Comparison of ENCODE assay signal across 9 cellular contexts in the genomic region with DNA sequence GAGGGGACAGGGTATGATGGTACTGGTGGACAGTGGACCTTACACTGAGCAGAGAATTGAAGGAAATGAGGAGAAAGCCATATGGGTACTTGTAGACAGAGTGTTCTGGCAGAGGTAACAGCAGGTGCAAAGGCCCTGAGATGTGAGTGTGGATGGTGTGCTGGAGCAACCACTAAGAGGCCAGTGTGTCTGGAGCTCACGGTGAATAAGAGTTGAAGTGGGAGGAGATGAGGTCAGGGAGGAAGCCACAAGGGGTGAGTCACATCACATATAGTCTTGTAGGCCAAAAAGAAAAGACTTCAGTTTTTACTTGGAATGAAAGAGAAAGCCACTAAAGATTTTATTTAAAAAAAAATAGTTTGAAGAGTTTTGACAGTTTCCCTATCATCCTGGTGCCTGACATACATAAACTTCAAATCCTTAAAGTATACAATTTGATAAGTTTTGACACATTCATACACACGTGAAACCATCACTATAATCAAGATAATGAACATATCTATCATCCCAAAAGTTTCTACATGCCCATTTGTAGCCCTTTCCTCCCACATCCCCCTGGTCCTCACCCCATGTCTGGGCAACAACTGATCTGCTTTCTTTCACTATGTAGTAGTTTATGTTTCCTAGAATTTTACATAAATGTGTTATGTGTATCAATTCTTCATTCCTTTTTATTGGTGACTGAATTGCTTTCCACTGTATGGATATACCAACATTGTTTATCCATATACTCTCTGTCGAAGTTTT.
DNase-seq lines count a peak whose midpoint lies in the region; ATAC-seq and TF ChIP-seq lines count a peak whose summit lies in the region.
"Had no signal": no experiment of that assay in that cellular context is flagged by ENCODE, and none has a peak within 500 bp of the region (broad histone marks: within the 10 kb centered on the region; RNA-seq: fewer than 3 reads in every experiment).

No MANE protein-coding gene starts in this region.

- ATAC-seq in GM21825 (IDR thresholded peaks at IDR 0.05; ENCODE audit: unreplicated experiment) (peak; percentile 99), body of pancreas (no peak)

- H3K27ac ChIP-seq in esophagus muscularis mucosa (replicated peaks in 1 of 4) (no peak overlapping the region), body of pancreas (no peak overlapping the region)
- H3K27ac ChIP-seq: SK-N-MC had no signal

- H3K27me3 ChIP-seq in esophagus muscularis mucosa (no peaks in the 10 kb centered on the region), body of pancreas (no peaks in the 10 kb centered on the region)

- peaks cover 0 to 11% (median 6%) of the 10 kb centered on the region in 4 donors for H3K9me3 ChIP-seq in esophagus muscularis mucosa
- H3K9me3 ChIP-seq in body of pancreas, result no peaks in the 10 kb centered on the region

- no peak for TF ChIP-seq CTCF in GM12865 (IDR thresholded peaks at IDR 0.05; ENCODE audit: insufficient read depth, low read depth, low read length, missing control alignments)
- no peak for TF ChIP-seq CTCF in esophagus muscularis mucosa (IDR thresholded peaks at IDR 0.05)
- TF ChIP-seq CTCF in body of pancreas (IDR thresholded peaks at IDR 0.05), result no peak

- TF ChIP-seq POLR2A in esophagus muscularis mucosa (IDR thresholded peaks at IDR 0.05; ENCODE audit: low read depth), result no peak
- TF ChIP-seq POLR2A in body of pancreas (IDR thresholded peaks at IDR 0.05), result no peak

- peaks cover 0 to 26% (median 3%) of the 10 kb centered on the region in 4 donors for H3K36me3 ChIP-seq in esophagus muscularis mucosa
- no peaks in the 10 kb centered on the region for H3K36me3 ChIP-seq in body of pancreas (replicated peaks in 1 of 2; ENCODE audit: insufficient read depth in 1 of 2, low read depth in 2 of 2)

- WGBS in esophagus muscularis mucosa, result 75% methylated on average over 3 of the region's 3 CpGs
- WGBS in body of pancreas, 2 donors, result 66 to 83% methylated on average over 3 of the region's 3 CpGs

- DNase-seq in GM12865 (ENCODE audit: low read depth) (peak; percentile 80), LHCN-M2 (ENCODE audit: low read depth) (peak; percentile 93), esophagus muscularis mucosa (ENCODE audit: extremely low spot score) (no peak), NCI-H2107 treated with DMSO at 0.1 percent for 48 hours (lab: John Stamatoyannopoulos, UW; ENCODE audit: unreplicated experiment) (no peak), body of pancreas (no peak)
- peak; percentile 18 for DNase-seq in activated naive CD8-positive, alpha-beta T cell treated with anti-CD3 and anti-CD28 coated beads, Interleukin-2, amount 50 U/mL, for 16 hours (ENCODE audit: low read depth, low spot score)
- DNase-seq in stimulated activated CD4-positive, alpha-beta T cell treated with anti-CD3 and anti-CD28 coated beads, Interleukin-15, amount 100 ng/mL, for 48 hours (ENCODE audit: low read depth in 2 of 2), result peak; percentile 48 to 54

- intact Hi-C loops in esophagus muscularis mucosa (cut with DNase I) (no loop called here), body of pancreas (cut with DNase I) (no loop called here)

- no peak for TF ChIP-seq EP300 in esophagus muscularis mucosa (IDR thresholded peaks at IDR 0.05)

- no peaks in the 10 kb centered on the region for H3K4me1 ChIP-seq in esophagus muscularis mucosa
- no peaks in the 10 kb centered on the region for H3K4me1 ChIP-seq in body of pancreas

- H3K4me3 ChIP-seq in GM12865 (ENCODE audit: low read depth, low read length) (no peak overlapping the region), esophagus muscularis mucosa (no peak overlapping the region), body of pancreas (no peak overlapping the region)
- H3K4me3 ChIP-seq: SK-N-MC had no signal

Comparison
In these comparisons a context has a peak if more than half of its experiments do, and no peak if none do; other contexts are left out.
1. DNase-seq: peak in GM12865 (single experiment), LHCN-M2 (single experiment), activated naive CD8-positive, alpha-beta T cell treated with anti-CD3 and anti-CD28 coated beads, Interleukin-2, amount 50 U/mL, for 16 hours (single experiment) and stimulated activated CD4-positive, alpha-beta T cell treated with anti-CD3 and anti-CD28 coated beads, Interleukin-15, amount 100 ng/mL, for 48 hours (2 of 2); none in esophagus muscularis mucosa (single experiment), NCI-H2107 treated with DMSO at 0.1 percent for 48 hours (single experiment) and body of pancreas (0 of 4).